1 cellular context compared by ENCODE assay signal in the genomic region with DNA sequence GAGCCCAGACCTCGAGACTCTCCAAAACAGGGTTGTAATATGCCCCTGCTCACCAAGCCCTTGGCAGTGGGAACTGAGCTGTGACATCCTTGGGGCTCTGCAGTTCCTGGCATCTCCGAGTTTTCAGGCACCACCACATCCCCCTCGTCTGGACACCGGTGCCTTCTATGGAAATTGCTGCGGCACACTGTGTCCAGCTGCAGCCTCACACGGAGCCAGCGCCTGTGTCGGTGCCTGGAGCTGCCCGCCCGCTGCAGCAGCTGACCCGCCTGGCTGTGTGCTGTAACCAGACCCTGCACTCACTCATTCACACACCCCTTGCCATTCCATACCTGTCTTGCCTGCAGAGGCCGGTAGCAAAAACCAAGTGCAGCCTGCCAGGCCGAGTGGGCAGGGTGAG.
TF ChIP-seq lines count a peak whose summit lies in the region.

No MANE protein-coding gene starts in this region.

TF ChIP-seq in H1, 55 proteins besides CTCF, POLR2A, EP300 and RAD21:
- TF ChIP-seq TAF1 (IDR thresholded peaks at IDR 0.05; ENCODE audit: low read depth, low read length) (no peak), POLR2AphosphoS5 (IDR thresholded peaks at IDR 0.05; ENCODE audit: low read depth, low read length) (0 out of 2 replicates have a peak, but pooled peaks have one; percentile 33)
